Comparison of ENCODE assay signal across 9 cellular contexts in the genomic region with DNA sequence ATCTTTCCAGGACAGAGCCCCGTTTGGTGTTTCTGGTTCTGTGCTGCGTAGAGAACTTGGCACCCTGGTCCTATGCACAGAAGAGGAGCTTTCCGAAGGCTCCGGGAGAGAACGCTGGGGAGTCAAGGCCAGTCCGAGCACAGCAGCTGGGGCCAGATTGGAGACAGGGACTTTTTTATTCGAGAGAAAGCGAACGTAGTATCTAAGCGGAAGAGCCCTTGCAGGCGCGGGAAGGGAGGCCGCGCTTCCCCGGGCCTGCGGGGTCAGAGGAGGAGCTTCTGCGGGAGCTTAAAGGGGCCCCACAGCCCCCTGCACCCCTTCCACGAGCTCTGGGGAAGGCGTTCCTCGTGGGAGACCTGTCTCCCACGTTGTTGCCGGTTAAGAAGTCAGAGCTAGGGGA. TPM values are rescaled to one million over a fixed set of nuclear protein-coding genes. Genes with fewer than 3 reads are reported as not detected.
DNase-seq lines count a peak whose midpoint lies in the region; ATAC-seq and TF ChIP-seq lines count a peak whose summit lies in the region.
"Had no signal": no experiment of that assay in that cellular context is flagged by ENCODE, and none has a peak within 500 bp of the region (broad histone marks: within the 10 kb centered on the region; RNA-seq: fewer than 3 reads in every experiment).

No MANE protein-coding gene starts in this region.

- no peak overlapping the region for H2AFZ ChIP-seq in mesenchymal stem cell (ENCODE audit: low read depth, low read length)

- peak overlapping the region; percentile 56 for H3K4me3 Mint-ChIP-seq in activated naive CD4-positive, alpha-beta T cell treated with anti-CD3 and anti-CD28 coated beads, Interleukin-2, amount 10 ng/mL, durations not matched to agents 7 days and 5 days
- peak overlapping the region; percentile 13 for H3K4me3 Mint-ChIP-seq in dendritic cell treated with granulocyte-macrophage colony-stimulating factor and Interleukin-4, amounts not matched to agents 40 ng/mL and 50 ng/mL, for 4 days
- H3K4me3 Mint-ChIP-seq in type B pancreatic cell = peak overlapping the region; percentile 81

- no peak overlapping the region for H3K4me2 ChIP-seq in mesenchymal stem cell (ENCODE audit: low read length, poor library complexity, severe bottlenecking)

- H3K36me3 Mint-ChIP-seq in activated naive CD4-positive, alpha-beta T cell treated with anti-CD3 and anti-CD28 coated beads, Interleukin-2, amount 10 ng/mL, durations not matched to agents 7 days and 5 days = no peaks in the 10 kb centered on the region
- peaks cover 10 to 14% of the 10 kb centered on the region in 2 donors for H3K36me3 Mint-ChIP-seq in activated naive CD4-positive, alpha-beta T cell treated with anti-CD3 and anti-CD28 coated beads, Interleukin-2, amount 50 U/mL, for 72 hours
- no peaks in the 10 kb centered on the region for H3K36me3 Mint-ChIP-seq in dendritic cell treated with granulocyte-macrophage colony-stimulating factor and Interleukin-4, amounts not matched to agents 40 ng/mL and 50 ng/mL, for 4 days (ENCODE audit: low read depth)
- no peaks in the 10 kb centered on the region for H3K36me3 Mint-ChIP-seq in type B pancreatic cell

- H3K4me3 ChIP-seq in mesenchymal stem cell (ENCODE audit: insufficient read depth in 1 of 2, low read depth in 1 of 2, low read length in 2 of 2) (no peak overlapping the region), gastroesophageal sphincter (peak overlapping the region in 1 of 2 donors; percentile 59)

- no peak overlapping the region for H3K14ac ChIP-seq in mesenchymal stem cell (ENCODE audit: low read length in 2 of 2)

- no peak overlapping the region for H3K4ac ChIP-seq in mesenchymal stem cell (ENCODE audit: low read depth in 1 of 2, low read length in 2 of 2)

- H2BK12ac ChIP-seq in mesenchymal stem cell (ENCODE audit: low read length in 2 of 2) = no peak overlapping the region

- no peak for TF ChIP-seq EP300 in gastroesophageal sphincter (IDR thresholded peaks at IDR 0.05)

- H3K36me3 ChIP-seq in mesenchymal stem cell (ENCODE audit: control insufficient read depth in 1 of 2, insufficient read depth in 2 of 2, low read depth in 1 of 2, low read length in 2 of 2) (no peaks in the 10 kb centered on the region), gastroesophageal sphincter (no peaks in the 10 kb centered on the region)

- H4K8ac ChIP-seq in mesenchymal stem cell (ENCODE audit: low read length) = no peak overlapping the region

- ATAC-seq in activated naive CD4-positive, alpha-beta T cell treated with anti-CD3 and anti-CD28 coated beads, Interleukin-2, amount 50 U/mL, for 72 hours = no peak
- no peak for ATAC-seq in gastroesophageal sphincter
- ATAC-seq in HG03469 (IDR thresholded peaks at IDR 0.05; ENCODE audit: unreplicated experiment) = no peak

- H4K91ac ChIP-seq in mesenchymal stem cell (ENCODE audit: low read length) = no peak overlapping the region

- CTCF ChIA-PET in activated naive CD4-positive, alpha-beta T cell treated with anti-CD3 and anti-CD28 coated beads, Interleukin-2, amount 10 ng/mL, durations not matched to agents 7 days and 5 days (lab: Charles Lee) = interaction anchor here (0.5 to 3.3 kb wide), 12 partner anchors 9 to 538 kb away, joined by 3 to 38 read pairs (median 8); partner anchors contain the start of gene ANKRD10

- no peak overlapping the region for H3K27ac ChIP-seq in mesenchymal stem cell (ENCODE audit: low read length, poor library complexity, severe bottlenecking)
- H3K27ac ChIP-seq in gastroesophageal sphincter = peak overlapping the region in 1 of 4 donors; percentile 31

- peaks cover 3% of the 10 kb centered on the region for H3K9me3 ChIP-seq in mesenchymal stem cell (ENCODE audit: control insufficient read depth, low read length)
- peaks cover 0 to 10% (median 0%) of the 10 kb centered on the region in 3 donors for H3K9me3 ChIP-seq in gastroesophageal sphincter

- H3K79me1 ChIP-seq in mesenchymal stem cell (replicated peaks; ENCODE audit: low read length, poor library complexity, severe bottlenecking) = no peaks in the 10 kb centered on the region

- TF ChIP-seq CTCF in type B pancreatic cell (conservative IDR thresholded peaks at IDR 0.05) (no peak), gastroesophageal sphincter (IDR thresholded peaks at IDR 0.05) (no peak)

- intact Hi-C loops in dendritic cell treated with granulocyte-macrophage colony-stimulating factor and Interleukin-4, amounts not matched to agents 40 ng/mL and 50 ng/mL, for 4 days (cut with micrococcal nuclease) = no loop called here

- no peak overlapping the region for H2BK120ac ChIP-seq in mesenchymal stem cell (ENCODE audit: low read depth, low read length)

- no peak overlapping the region for H2AK5ac ChIP-seq in mesenchymal stem cell (ENCODE audit: low read length, severe bottlenecking)

- H3K4me1 Mint-ChIP-seq in activated naive CD4-positive, alpha-beta T cell treated with anti-CD3 and anti-CD28 coated beads, Interleukin-2, amount 10 ng/mL, durations not matched to agents 7 days and 5 days = peaks cover 10% of the 10 kb centered on the region
- H3K4me1 Mint-ChIP-seq in dendritic cell treated with granulocyte-macrophage colony-stimulating factor and Interleukin-4, amounts not matched to agents 40 ng/mL and 50 ng/mL, for 4 days (ENCODE audit: low read depth) = peaks cover 4% of the 10 kb centered on the region
- peaks cover 10% of the 10 kb centered on the region for H3K4me1 Mint-ChIP-seq in type B pancreatic cell (ENCODE audit: unreplicated experiment)

- no peak overlapping the region for H2BK5ac ChIP-seq in mesenchymal stem cell (ENCODE audit: low read depth, low read length, poor library complexity, severe bottlenecking)

- H3K9me3 Mint-ChIP-seq in activated naive CD4-positive, alpha-beta T cell treated with anti-CD3 and anti-CD28 coated beads, Interleukin-2, amount 10 ng/mL, durations not matched to agents 7 days and 5 days = peaks cover 9% of the 10 kb centered on the region
- H3K9me3 Mint-ChIP-seq in activated naive CD4-positive, alpha-beta T cell treated with anti-CD3 and anti-CD28 coated beads, Interleukin-2, amount 50 U/mL, for 72 hours = peaks cover 8% of the 10 kb centered on the region in 2 donors
- peaks cover 16% of the 10 kb centered on the region for H3K9me3 Mint-ChIP-seq in dendritic cell treated with granulocyte-macrophage colony-stimulating factor and Interleukin-4, amounts not matched to agents 40 ng/mL and 50 ng/mL, for 4 days
- H3K9me3 Mint-ChIP-seq in type B pancreatic cell = peaks cover 8% of the 10 kb centered on the region

- H3K4me1 ChIP-seq in mesenchymal stem cell (ENCODE audit: control insufficient read depth, insufficient read depth, low read depth, low read length) (peaks cover 3% of the 10 kb centered on the region), gastroesophageal sphincter (peaks cover 0 to 10% (median 0%) of the 10 kb centered on the region in 3 donors)

- no peak for DNase-seq in activated naive CD4-positive, alpha-beta T cell treated with anti-CD3 and anti-CD28 coated beads, Interleukin-2, amount 10 ng/mL, durations not matched to agents 7 days and 5 days
- DNase-seq in activated naive CD4-positive, alpha-beta T cell treated with anti-CD3 and anti-CD28 coated beads, Interleukin-2, amount 50 U/mL, for 72 hours (ENCODE audit: low spot score in 2 of 2) = no peak
- DNase-seq in mesenchymal stem cell (no peak), type B pancreatic cell (ENCODE audit: extremely low spot score, unreplicated experiment) (no peak)
- no peak for DNase-seq in stimulated activated naive CD4-positive, alpha-beta T cell treated with Interleukin-2 at 50 U/mL for 16 hours (lab: John Stamatoyannopoulos, UW)
- DNase-seq: effector CD4-positive, alpha-beta T cell had no signal

- H2BK15ac ChIP-seq in mesenchymal stem cell (ENCODE audit: low read depth, poor library complexity, severe bottlenecking) = no peak overlapping the region

- peak overlapping the region in 1 of 2 experiments; percentile 50 for H3K23ac ChIP-seq in mesenchymal stem cell (ENCODE audit: low read length in 2 of 2)

- peaks cover 4 to 18% of the 10 kb centered on the region in 2 experiments for H3K27me3 ChIP-seq in mesenchymal stem cell (ENCODE audit: control insufficient read depth in 1 of 2, insufficient read depth in 1 of 2, low read length in 2 of 2)
- H3K27me3 ChIP-seq in gastroesophageal sphincter = peaks cover 27% of the 10 kb centered on the region

- peaks cover 58% of the 10 kb centered on the region for H3K27me3 Mint-ChIP-seq in activated naive CD4-positive, alpha-beta T cell treated with anti-CD3 and anti-CD28 coated beads, Interleukin-2, amount 10 ng/mL, durations not matched to agents 7 days and 5 days
- peaks cover 62% of the 10 kb centered on the region for H3K27me3 Mint-ChIP-seq in dendritic cell treated with granulocyte-macrophage colony-stimulating factor and Interleukin-4, amounts not matched to agents 40 ng/mL and 50 ng/mL, for 4 days
- H3K27me3 Mint-ChIP-seq in type B pancreatic cell = peaks cover 14% of the 10 kb centered on the region

- 72% methylated on average over 22 of the region's 22 CpGs for WGBS in mesenchymal stem cell
- WGBS in gastroesophageal sphincter (ENCODE audit: low coverage in 1 of 2), 2 donors = 56% methylated on average over 7 of the region's 22 CpGs; no CpG with 5 or more reads in 1 of the 2 donors

- H3K27ac Mint-ChIP-seq in activated naive CD4-positive, alpha-beta T cell treated with anti-CD3 and anti-CD28 coated beads, Interleukin-2, amount 10 ng/mL, durations not matched to agents 7 days and 5 days = no peak overlapping the region
- H3K27ac Mint-ChIP-seq in activated naive CD4-positive, alpha-beta T cell treated with anti-CD3 and anti-CD28 coated beads, Interleukin-2, amount 50 U/mL, for 72 hours = peak overlapping the region in 1 of 2 donors; percentile 22
- H3K27ac Mint-ChIP-seq in dendritic cell treated with granulocyte-macrophage colony-stimulating factor and Interleukin-4, amounts not matched to agents 40 ng/mL and 50 ng/mL, for 4 days = no peak overlapping the region
- H3K27ac Mint-ChIP-seq in type B pancreatic cell = no peak overlapping the region

- H3K9ac ChIP-seq in mesenchymal stem cell (ENCODE audit: low read length) = peak overlapping the region; percentile 16

- TF ChIP-seq POLR2A in gastroesophageal sphincter (IDR thresholded peaks at IDR 0.05) = no peak

- no peak overlapping the region for H3K18ac ChIP-seq in mesenchymal stem cell (ENCODE audit: low read depth in 1 of 2, low read length in 2 of 2)

RNA-seq across cellular contexts. Expression of gene ARHGEF7, which starts 48.6 kb away (rescaled TPM):
- 10 to 100 TPM; 69.5 to 82.5 TPM for total RNA-seq in activated naive CD4-positive, alpha-beta T cell treated with anti-CD3 and anti-CD28 coated beads, Interleukin-2, amount 50 U/mL, for 72 hours
- 22.3 TPM for polyA plus RNA-seq in mesenchymal stem cell (2013, experiment 1 of 2)
- 22.1 TPM for polyA plus RNA-seq in mesenchymal stem cell (2013, experiment 2 of 2)
- 103 and 109 TPM in 2 replicates for total RNA-seq in type B pancreatic cell (ENCODE audit: low replicate concordance)
- 10 to 100 TPM; 23.3 to 78.6 (median 47.2) TPM for total RNA-seq in gastroesophageal sphincter

Comparison
In these comparisons a context has a peak if more than half of its experiments do, and no peak if none do; other contexts are left out.
1. H3K4me3 Mint-ChIP-seq: peak in every context shown above with its lines; median percentile 81 in type B pancreatic cell; 56 in activated naive CD4-positive, alpha-beta T cell treated with anti-CD3 and anti-CD28 coated beads, Interleukin-2, amount 10 ng/mL, durations not matched to agents 7 days and 5 days; 13 in dendritic cell treated with granulocyte-macrophage colony-stimulating factor and Interleukin-4, amounts not matched to agents 40 ng/mL and 50 ng/mL, for 4 days.